In the genomic region with DNA sequence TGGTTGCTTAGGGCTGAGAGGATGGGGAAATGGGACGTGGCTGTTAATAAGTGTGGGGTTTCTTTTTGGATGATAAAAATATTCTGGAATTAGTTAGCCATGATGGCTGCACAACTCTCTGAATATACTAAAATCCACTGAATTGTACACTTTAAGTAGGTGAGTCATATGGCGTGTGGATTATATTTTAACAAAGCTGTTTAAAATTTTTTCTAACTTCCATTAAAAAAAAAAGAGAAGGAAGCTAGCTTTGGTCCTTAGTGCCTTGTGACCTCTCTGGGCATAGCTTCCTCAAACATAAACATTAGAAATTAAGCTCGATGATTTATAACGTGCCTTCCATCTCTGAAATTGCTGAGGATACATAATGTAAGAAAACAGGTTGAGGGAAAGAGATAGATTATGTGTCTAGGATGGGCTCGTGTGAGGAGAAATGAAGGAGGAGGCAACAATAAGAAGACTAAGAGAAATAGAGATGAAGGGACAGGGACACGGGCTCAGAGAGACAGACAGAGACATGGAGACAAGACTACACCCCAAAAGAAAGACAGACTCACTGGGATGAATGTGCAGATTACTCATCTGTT, we compare ENCODE assay signal across 1 cellular context.
TF ChIP-seq lines count a peak whose summit lies in the region.

No MANE protein-coding gene starts in this region.

TF ChIP-seq in HCT116, 20 proteins besides CTCF, POLR2A, EP300 and RAD21:
- TF ChIP-seq, protein P1, sequence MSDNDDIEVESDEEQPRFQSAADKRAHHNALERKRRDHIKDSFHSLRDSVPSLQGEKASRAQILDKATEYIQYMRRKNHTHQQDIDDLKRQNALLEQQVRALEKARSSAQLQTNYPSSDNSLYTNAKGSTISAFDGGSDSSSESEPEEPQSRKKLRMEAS (IDR thresholded peaks at IDR 0.05): no peak
- TF ChIP-seq SP1 (IDR thresholded peaks at IDR 0.05; ENCODE audit: low read depth): no peak
- no peak for TF ChIP-seq CEBPB (IDR thresholded peaks at IDR 0.05; ENCODE audit: low read depth)
- TF ChIP-seq CBX3 (IDR thresholded peaks at IDR 0.05; ENCODE audit: low read depth): no peak
- no peak for TF ChIP-seq JUND (IDR thresholded peaks at IDR 0.05)
- TF ChIP-seq ELF1 (IDR thresholded peaks at IDR 0.05; ENCODE audit: borderline replicate concordance, low read depth): no peak
TF ChIP-seq in HCT116: peak in this region for 0.
